In genomic region chr11:76860539-76861475, GRCh38 we compare ENCODE assay signal across 8 cellular contexts. TPM values are rescaled to one million over a fixed set of nuclear protein-coding genes. Genes with fewer than 3 reads are reported as not detected.
DNase-seq lines count a peak whose midpoint lies in the region; ATAC-seq, FAIRE-seq and TF ChIP-seq lines count a peak whose summit lies in the region.

TSS of gene ACER3 (plus strand) at chr11:76860918. CDS start at chr11:76860977, 59 bp downstream.

- H3K4me3 ChIP-seq in LNCaP clone FGC (ENCODE audit: low read depth, low read length) (peak within 1 kb of the TSS; percentile 77), neuronal stem cell (ENCODE audit: low read length in 2 of 2) (peak within 1 kb of the TSS; percentile 84 to 96)

- peak; percentile 94 for ATAC-seq in foreskin keratinocyte

- H3K14ac ChIP-seq in neuronal stem cell (ENCODE audit: low read length) = peak within 1 kb of the TSS; percentile 100

- H2BK5ac ChIP-seq in neuronal stem cell (ENCODE audit: low read length) = peak within 1 kb of the TSS; percentile 95

- peak within 1 kb of the TSS; percentile 92 for H2BK15ac ChIP-seq in neuronal stem cell (ENCODE audit: low read length)

- H4K8ac ChIP-seq in neuronal stem cell (ENCODE audit: low read depth, low read length) = peak within 1 kb of the TSS; percentile 99

- peak within 1 kb of the TSS; percentile 100 for H2AFZ ChIP-seq in neuronal stem cell (ENCODE audit: low read length)

- peak within 1 kb of the TSS; percentile 98 for H3K4ac ChIP-seq in neuronal stem cell (ENCODE audit: low read length)

- peak; percentile 94 for TF ChIP-seq POLR2A in H54 (IDR thresholded peaks at IDR 0.05; ENCODE audit: low read depth, low read length)

- no CpG with 5 or more reads among the region's 73 CpGs for WGBS in neuronal stem cell (ENCODE audit: extremely low coverage in 2 of 2, insufficient read length in 2 of 2, insufficient replicate concordance in 1 of 2), 2 donors

- peak within 1 kb of the TSS; percentile 81 for H3K27ac ChIP-seq in foreskin keratinocyte
- H3K27ac ChIP-seq in neuronal stem cell (replicated peaks; ENCODE audit: low read length) = peak within 1 kb of the TSS; percentile 57

- no peak for FAIRE-seq in H54 (lab: Jason Lieb, UNC)

- H3K79me1 ChIP-seq in neuronal stem cell (ENCODE audit: low read depth, low read length) = peaks cover 2% of the 10 kb centered on the region

- no peaks in the 10 kb centered on the region for H3K27me3 ChIP-seq in foreskin keratinocyte
- no peaks in the 10 kb centered on the region for H3K27me3 ChIP-seq in neuronal stem cell (ENCODE audit: control insufficient read depth in 3 of 3, insufficient read depth in 3 of 3, low read depth in 1 of 3, low read length in 3 of 3)

- H3K18ac ChIP-seq in neuronal stem cell (ENCODE audit: low read length) = peak within 1 kb of the TSS; percentile 99

- H3K4me1 ChIP-seq in foreskin keratinocyte = peaks cover 6% of the 10 kb centered on the region
- peaks cover 8 to 9% of the 10 kb centered on the region in 2 donors for H3K4me1 ChIP-seq in neuronal stem cell (ENCODE audit: control insufficient read depth in 2 of 2, insufficient read depth in 1 of 2, low read depth in 1 of 2, low read length in 2 of 2)

- H4K91ac ChIP-seq in neuronal stem cell (ENCODE audit: low read depth, low read length, poor library complexity) = no peak within 1 kb of the TSS

- peak within 1 kb of the TSS; percentile 73 for H2BK12ac ChIP-seq in neuronal stem cell (ENCODE audit: low read length)

- DNase-seq in GF-D8 (lab: John Stamatoyannopoulos, UW) = peak; percentile 79
- peak; percentile 87 for DNase-seq in H54 (ENCODE audit: insufficient read length, low spot score)
- DNase-seq in LNCaP clone FGC (ENCODE audit: low read depth) = peak; percentile 51
- peak; percentile 18 for DNase-seq in SIG-M5 (lab: John Stamatoyannopoulos, UW)
- peak; percentile 71 for DNase-seq in activated gamma-delta T cell (lab: John Stamatoyannopoulos, UW)
- DNase-seq in foreskin keratinocyte = peak; percentile 62 to 74
- peak; percentile 92 for DNase-seq in neuronal stem cell (ENCODE audit: low spot score)

- peak within 1 kb of the TSS; percentile 84 for H3K4me2 ChIP-seq in neuronal stem cell (ENCODE audit: insufficient read depth, low read length, poor library complexity, severe bottlenecking)

- no peaks in the 10 kb centered on the region for H3K9me3 ChIP-seq in neuronal stem cell (replicated peaks in 1 of 2; ENCODE audit: control insufficient read depth in 2 of 2, insufficient read depth in 1 of 2, low read depth in 1 of 2, low read length in 2 of 2)

- peak within 1 kb of the TSS; percentile 97 for H2BK120ac ChIP-seq in neuronal stem cell (ENCODE audit: low read depth, low read length)

- no peaks in the 10 kb centered on the region for H3K36me3 ChIP-seq in neuronal stem cell (replicated peaks in 1 of 2; ENCODE audit: control insufficient read depth in 2 of 2, insufficient read depth in 2 of 2, low read length in 2 of 2)

- peak within 1 kb of the TSS; percentile 99 for H3K9ac ChIP-seq in neuronal stem cell (ENCODE audit: low read depth, low read length, poor library complexity)

- TF ChIP-seq CTCF in LNCaP clone FGC (IDR thresholded peaks at IDR 0.05; ENCODE audit: control insufficient read depth, extremely low read depth, insufficient read depth) (no peak), foreskin keratinocyte (conservative IDR thresholded peaks at IDR 0.05) (peak; percentile 36), subcutaneous adipose tissue (IDR thresholded peaks at IDR 0.05; ENCODE audit: low read depth) (no peak)

- H3K23ac ChIP-seq in neuronal stem cell (ENCODE audit: low read depth, low read length, poor library complexity) = peak within 1 kb of the TSS; percentile 99

- peak within 1 kb of the TSS; percentile 84 for H2AK5ac ChIP-seq in neuronal stem cell (ENCODE audit: low read depth, low read length)

RNA-seq across cellular contexts. Expression of gene ACER3, which starts in this region (rescaled TPM):
- total RNA-seq in foreskin keratinocyte (23.1 and 30.8 TPM in 2 replicates), subcutaneous adipose tissue (10 to 100 TPM; 28.6 to 39.4 (median 31.5) TPM)
- 9.8 and 14.7 TPM in 2 replicates for polyA plus RNA-seq in foreskin keratinocyte
- polyA plus RNA-seq in neuronal stem cell (2013, experiment 1 of 2) = 7.2 TPM
- polyA plus RNA-seq in neuronal stem cell (2013, experiment 2 of 2) = 8.0 TPM

Comparison
In these comparisons a context has a peak if more than half of its experiments do, and no peak if none do; other contexts are left out.
1. Peak in every context shown above with its lines: DNase-seq, ATAC-seq, H3K4me3 ChIP-seq and H3K27ac ChIP-seq.
2. DNase-seq: peak in every context shown above with its lines; median percentile 92 in neuronal stem cell; 87 in H54; 79 in GF-D8; 71 in activated gamma-delta T cell; 68 in foreskin keratinocyte; 51 in LNCaP clone FGC; 18 in SIG-M5.